ENCODE assay signal across 13 cellular contexts in the genomic region with DNA sequence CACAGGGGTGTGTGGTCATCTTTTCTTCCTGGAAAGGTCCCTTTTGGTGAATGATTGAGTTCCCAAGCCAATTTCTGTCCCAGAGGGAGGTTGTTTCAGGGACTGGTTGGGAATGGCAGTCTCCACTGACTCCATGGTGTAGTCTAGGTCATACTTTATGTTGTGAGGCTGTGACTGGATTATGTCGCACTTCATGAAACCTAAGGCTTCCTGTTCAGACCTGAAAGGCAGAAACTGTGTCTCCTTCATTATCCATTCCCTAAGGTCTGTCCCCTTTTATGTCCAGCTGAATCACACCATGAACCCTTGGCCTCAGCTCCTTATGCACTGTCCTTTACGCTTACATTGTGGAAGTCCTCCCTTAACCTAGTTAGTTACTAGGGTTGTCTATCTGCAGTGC.
DNase-seq lines count a peak whose midpoint lies in the region; ATAC-seq lines count a peak whose summit lies in the region.
"Had no signal": no experiment of that assay in that cellular context is flagged by ENCODE, and none has a peak within 500 bp of the region (broad histone marks: within the 10 kb centered on the region; RNA-seq: fewer than 3 reads in every experiment).

No MANE protein-coding gene starts in this region.

- no peak overlapping the region for H3K23ac ChIP-seq in mesenchymal stem cell (ENCODE audit: low read length in 2 of 2)

- peak overlapping the region; percentile 15 to 88 (median 54) for H3K27ac Mint-ChIP-seq in CD4-positive, CD25-positive, alpha-beta regulatory T cell
- peak overlapping the region; percentile 65 for H3K27ac Mint-ChIP-seq in activated T-helper 2 cell treated with anti-CD3 and anti-CD28 coated beads, Interferon-gamma antibody, Interleukin-2, Interleukin-4, amounts not matched to agents 10 μg/mL and 5 μg/mL and 100 μg/mL, durations not matched to agents 14 hours and 24 hours and 36 hours

- H3K27ac ChIP-seq in BLaER1 (peak overlapping the region; percentile 54), mesenchymal stem cell (ENCODE audit: low read length, poor library complexity, severe bottlenecking) (no peak overlapping the region)
- no peak overlapping the region for H3K27ac ChIP-seq in CD4-positive, CD25-positive, alpha-beta regulatory T cell (ENCODE audit: insufficient read depth, low read length, poor library complexity, severe bottlenecking)
- H3K27ac ChIP-seq: right lobe of liver had no signal

- peaks cover 50 to 92% (median 82%) of the 10 kb centered on the region in 4 donors for H3K4me1 Mint-ChIP-seq in CD4-positive, CD25-positive, alpha-beta regulatory T cell
- peaks cover 86% of the 10 kb centered on the region for H3K4me1 Mint-ChIP-seq in activated T-helper 2 cell treated with anti-CD3 and anti-CD28 coated beads, Interferon-gamma antibody, Interleukin-2, Interleukin-4, amounts not matched to agents 10 μg/mL and 5 μg/mL and 100 μg/mL, durations not matched to agents 14 hours and 24 hours and 36 hours (ENCODE audit: low read depth)

- intact Hi-C loops in activated T-helper 2 cell treated with anti-CD3 and anti-CD28 coated beads, Interferon-gamma antibody, Interleukin-2, Interleukin-4, amounts not matched to agents 10 μg/mL and 5 μg/mL and 100 μg/mL, durations not matched to agents 14 hours and 24 hours and 36 hours (cut with micrococcal nuclease) = loop anchor here (5.0 kb wide), 2 partner anchors 35 to 190 kb away; a partner anchor contains a TSS

- H3K9me3 Mint-ChIP-seq in CD4-positive, CD25-positive, alpha-beta regulatory T cell = no peaks in the 10 kb centered on the region
- peaks cover 3% of the 10 kb centered on the region for H3K9me3 Mint-ChIP-seq in activated T-helper 2 cell treated with anti-CD3 and anti-CD28 coated beads, Interferon-gamma antibody, Interleukin-2, Interleukin-4, amounts not matched to agents 10 μg/mL and 5 μg/mL and 100 μg/mL, durations not matched to agents 14 hours and 24 hours and 36 hours

- no peak overlapping the region for H3K4me3 Mint-ChIP-seq in CD4-positive, CD25-positive, alpha-beta regulatory T cell
- H3K4me3 Mint-ChIP-seq in activated T-helper 2 cell treated with anti-CD3 and anti-CD28 coated beads, Interferon-gamma antibody, Interleukin-2, Interleukin-4, amounts not matched to agents 10 μg/mL and 5 μg/mL and 100 μg/mL, durations not matched to agents 14 hours and 24 hours and 36 hours (ENCODE audit: low read depth) = no peak overlapping the region

- H3K9ac ChIP-seq in BLaER1 = no peak overlapping the region
- H3K9ac ChIP-seq in mesenchymal stem cell (ENCODE audit: low read length) = no peak overlapping the region

- H2AK5ac ChIP-seq in mesenchymal stem cell (ENCODE audit: low read length, severe bottlenecking) = no peak overlapping the region

- peaks cover 100% of the 10 kb centered on the region for H4K20me1 ChIP-seq in BLaER1

- peak overlapping the region in 1 of 2 experiments; percentile 30 for H3K4ac ChIP-seq in mesenchymal stem cell (ENCODE audit: low read depth in 1 of 2, low read length in 2 of 2)

- WGBS in mesenchymal stem cell = 91% methylated on average over 2 of the region's 2 CpGs

- DNase-seq in CD4-positive, CD25-positive, alpha-beta regulatory T cell = no peak
- DNase-seq in activated T-helper 2 cell treated with anti-CD3 and anti-CD28 coated beads, Interferon-gamma antibody, Interleukin-2, Interleukin-4, amounts not matched to agents 10 μg/mL and 5 μg/mL and 100 μg/mL, durations not matched to agents 14 hours and 24 hours and 36 hours (ENCODE audit: low spot score) = no peak
- no peak for DNase-seq in mesenchymal stem cell
- DNase-seq in hippocampal formation (lab: John Stamatoyannopoulos, UW) = no peak
- DNase-seq in HT-29 (ENCODE audit: low spot score) = no peak
- DNase-seq: effector CD8-positive, alpha-beta T cell; hypothalamus; kidney glomerular epithelial cell; MG63; NCI-H187 treated with DMSO at 0.1 percent for 48 hours; right lobe of liver had no signal

- no peaks in the 10 kb centered on the region for H3K36me3 ChIP-seq in BLaER1
- no peaks in the 10 kb centered on the region for H3K36me3 ChIP-seq in CD4-positive, CD25-positive, alpha-beta regulatory T cell (ENCODE audit: control insufficient read depth, insufficient read depth, low read length)
- H3K36me3 ChIP-seq in mesenchymal stem cell (ENCODE audit: control insufficient read depth in 1 of 2, insufficient read depth in 2 of 2, low read depth in 1 of 2, low read length in 2 of 2) = no peaks in the 10 kb centered on the region
- H3K36me3 ChIP-seq: MG63, right lobe of liver had no signal

- peaks cover 37% of the 10 kb centered on the region for H3K79me1 ChIP-seq in mesenchymal stem cell (replicated peaks; ENCODE audit: low read length, poor library complexity, severe bottlenecking)

- H2BK5ac ChIP-seq in mesenchymal stem cell (ENCODE audit: low read depth, low read length, poor library complexity, severe bottlenecking) = no peak overlapping the region

- no peaks in the 10 kb centered on the region for H3K27me3 Mint-ChIP-seq in CD4-positive, CD25-positive, alpha-beta regulatory T cell
- H3K27me3 Mint-ChIP-seq in activated T-helper 2 cell treated with anti-CD3 and anti-CD28 coated beads, Interferon-gamma antibody, Interleukin-2, Interleukin-4, amounts not matched to agents 10 μg/mL and 5 μg/mL and 100 μg/mL, durations not matched to agents 14 hours and 24 hours and 36 hours (ENCODE audit: low read depth) = no peaks in the 10 kb centered on the region

- peak overlapping the region; percentile 4 to 57 for H2BK12ac ChIP-seq in mesenchymal stem cell (ENCODE audit: low read length in 2 of 2)

- H2AFZ ChIP-seq in mesenchymal stem cell (ENCODE audit: low read depth, low read length) = no peak overlapping the region

- no peak overlapping the region for H2BK120ac ChIP-seq in mesenchymal stem cell (ENCODE audit: low read depth, low read length)

- H2BK15ac ChIP-seq in mesenchymal stem cell (ENCODE audit: low read depth, poor library complexity, severe bottlenecking) = no peak overlapping the region

- peaks cover 100% of the 10 kb centered on the region for H3K4me1 ChIP-seq in BLaER1
- peaks cover 49% of the 10 kb centered on the region for H3K4me1 ChIP-seq in CD4-positive, CD25-positive, alpha-beta regulatory T cell (ENCODE audit: control insufficient read depth, insufficient read depth, low read length, poor library complexity, severe bottlenecking)
- peaks cover 2% of the 10 kb centered on the region for H3K4me1 ChIP-seq in mesenchymal stem cell (ENCODE audit: control insufficient read depth, insufficient read depth, low read depth, low read length)

- H3K36me3 Mint-ChIP-seq in CD4-positive, CD25-positive, alpha-beta regulatory T cell = no peaks in the 10 kb centered on the region
- H3K36me3 Mint-ChIP-seq in activated T-helper 2 cell treated with anti-CD3 and anti-CD28 coated beads, Interferon-gamma antibody, Interleukin-2, Interleukin-4, amounts not matched to agents 10 μg/mL and 5 μg/mL and 100 μg/mL, durations not matched to agents 14 hours and 24 hours and 36 hours (ENCODE audit: low read depth) = peaks cover 45% of the 10 kb centered on the region

- H3K4me2 ChIP-seq in BLaER1 (peak overlapping the region; percentile 73), mesenchymal stem cell (ENCODE audit: low read length, poor library complexity, severe bottlenecking) (no peak overlapping the region)

- H4K91ac ChIP-seq in mesenchymal stem cell (ENCODE audit: low read length) = no peak overlapping the region

- ATAC-seq in CD4-positive, CD25-positive, alpha-beta regulatory T cell (ENCODE audit: low read depth in 2 of 2) = no peak
- no peak for ATAC-seq in GM19463 (IDR thresholded peaks at IDR 0.05; ENCODE audit: unreplicated experiment)
- ATAC-seq: right lobe of liver had no signal

- H3K9me3 ChIP-seq in BLaER1 (peaks cover 9% of the 10 kb centered on the region), mesenchymal stem cell (ENCODE audit: control insufficient read depth, low read length) (peaks cover 7% of the 10 kb centered on the region)
- H3K9me3 ChIP-seq in CD4-positive, CD25-positive, alpha-beta regulatory T cell (ENCODE audit: control insufficient read depth in 2 of 2, low read length in 2 of 2) = no peaks in the 10 kb centered on the region
- H3K9me3 ChIP-seq: right lobe of liver had no signal

- no peak overlapping the region for H4K8ac ChIP-seq in mesenchymal stem cell (ENCODE audit: low read length)

- no peaks in the 10 kb centered on the region for H3K27me3 ChIP-seq in BLaER1
- H3K27me3 ChIP-seq in CD4-positive, CD25-positive, alpha-beta regulatory T cell (ENCODE audit: control insufficient read depth, insufficient read depth, low read length) = no peaks in the 10 kb centered on the region
- no peaks in the 10 kb centered on the region for H3K27me3 ChIP-seq in mesenchymal stem cell (ENCODE audit: control insufficient read depth in 1 of 2, insufficient read depth in 1 of 2, low read length in 2 of 2)
- H3K27me3 ChIP-seq: MG63, right lobe of liver had no signal

- H3K4me3 ChIP-seq in BLaER1 (no peak overlapping the region), mesenchymal stem cell (ENCODE audit: insufficient read depth in 1 of 2, low read depth in 1 of 2, low read length in 2 of 2) (no peak overlapping the region)
- H3K4me3 ChIP-seq in CD4-positive, CD25-positive, alpha-beta regulatory T cell (ENCODE audit: low read depth, low read length) = no peak overlapping the region
- H3K4me3 ChIP-seq: MG63, right lobe of liver had no signal

- H3K18ac ChIP-seq in mesenchymal stem cell (ENCODE audit: low read depth in 1 of 2, low read length in 2 of 2) = peak overlapping the region; percentile 38 to 72

- H3K14ac ChIP-seq in mesenchymal stem cell (ENCODE audit: low read length in 2 of 2) = no peak overlapping the region
